ENCODE assay signal across 23 cellular contexts in genomic region chr5:178222292-178222691, GRCh38. TPM values are rescaled to one million over a fixed set of nuclear protein-coding genes. Genes with fewer than 3 reads are reported as not detected.
A peak's percentile ranks its signal among the peaks of the same experiment; 100 is the strongest.
DNase-seq lines count a peak whose midpoint lies in the region; ATAC-seq and TF ChIP-seq lines count a peak whose summit lies in the region.
"Had no signal": no experiment of that assay in that cellular context is flagged by ENCODE, and none has a peak within 500 bp of the region (broad histone marks: within the 10 kb centered on the region; RNA-seq: fewer than 3 reads in every experiment).

No MANE protein-coding gene starts in this region.

- H3K4me1 Mint-ChIP-seq in activated T-cell treated with anti-CD3 and anti-CD28 coated beads, Interleukin-2, amount 50 U/mL, for 24 hours (ENCODE audit: low read depth) = peaks cover 24% of the 10 kb centered on the region
- H3K4me1 Mint-ChIP-seq in activated T-cell treated with anti-CD3 and anti-CD28 coated beads, Interleukin-2, amount 50 U/mL, for 4 hours (ENCODE audit: low read depth) = peaks cover 19% of the 10 kb centered on the region
- peaks cover 36% of the 10 kb centered on the region for H3K4me1 Mint-ChIP-seq in T-helper 17 cell

- no peaks in the 10 kb centered on the region for H3K9me3 ChIP-seq in T-helper 17 cell (ENCODE audit: control insufficient read depth, low read length, poor library complexity, severe bottlenecking)
- no peaks in the 10 kb centered on the region for H3K9me3 ChIP-seq in lower lobe of right lung
- H3K9me3 ChIP-seq in skeletal muscle tissue (ENCODE audit: control insufficient read depth in 3 of 3, low read length in 3 of 3) = no peaks in the 10 kb centered on the region
- H3K9me3 ChIP-seq: MG63 had no signal

- no peak for ATAC-seq in activated T-cell treated with anti-CD3 and anti-CD28 coated beads, Interleukin-2, amount 50 U/mL, for 4 hours
- ATAC-seq in T-helper 17 cell (no peak), lower lobe of right lung (no peak)

- intact Hi-C loops in lower lobe of right lung (cut with DNase I) = no loop called here

- TF ChIP-seq CTCF in lower lobe of right lung (IDR thresholded peaks at IDR 0.05) = no peak

- no peak overlapping the region for H3K27ac ChIP-seq in lower lobe of right lung
- peak overlapping the region; percentile 4 for H3K27ac ChIP-seq in skeletal muscle tissue (ENCODE audit: low read depth, low read length)

- H3K27me3 ChIP-seq in lower lobe of right lung (ENCODE audit: low read depth) (no peaks in the 10 kb centered on the region), skeletal muscle tissue (ENCODE audit: control insufficient read depth in 3 of 3, insufficient read depth in 3 of 3, low read length in 3 of 3) (no peaks in the 10 kb centered on the region)
- H3K27me3 ChIP-seq: MG63 had no signal

- no peaks in the 10 kb centered on the region for H3K27me3 Mint-ChIP-seq in activated T-cell treated with anti-CD3 and anti-CD28 coated beads, Interleukin-2, amount 50 U/mL, for 24 hours
- H3K27me3 Mint-ChIP-seq in activated T-cell treated with anti-CD3 and anti-CD28 coated beads, Interleukin-2, amount 50 U/mL, for 4 hours (ENCODE audit: low read depth) = no peaks in the 10 kb centered on the region
- no peaks in the 10 kb centered on the region for H3K27me3 Mint-ChIP-seq in T-helper 17 cell
- H3K27me3 Mint-ChIP-seq: B cell; CD4-positive, CD25-positive, alpha-beta regulatory T cell had no signal

- peak overlapping the region; percentile 80 for H3K27ac Mint-ChIP-seq in activated T-cell treated with anti-CD3 and anti-CD28 coated beads, Interleukin-2, amount 50 U/mL, for 24 hours
- H3K27ac Mint-ChIP-seq in T-helper 17 cell = peak overlapping the region; percentile 83

- H3K36me3 ChIP-seq in lower lobe of right lung (peaks cover 61% of the 10 kb centered on the region), skeletal muscle tissue (ENCODE audit: control insufficient read depth in 3 of 3, insufficient read depth in 3 of 3, low read length in 3 of 3) (peaks cover 31 to 45% (median 42%) of the 10 kb centered on the region in 3 donors)

- H3K4me3 Mint-ChIP-seq in activated T-cell treated with anti-CD3 and anti-CD28 coated beads, Interleukin-2, amount 50 U/mL, for 24 hours = no peak overlapping the region
- no peak overlapping the region for H3K4me3 Mint-ChIP-seq in activated T-cell treated with anti-CD3 and anti-CD28 coated beads, Interleukin-2, amount 50 U/mL, for 4 hours
- H3K4me3 Mint-ChIP-seq in T-helper 17 cell = no peak overlapping the region
- H3K4me3 Mint-ChIP-seq: B cell; CD4-positive, CD25-positive, alpha-beta regulatory T cell had no signal

- no peaks in the 10 kb centered on the region for H3K4me1 ChIP-seq in lower lobe of right lung
- peaks cover 2 to 13% (median 2%) of the 10 kb centered on the region in 3 donors for H3K4me1 ChIP-seq in skeletal muscle tissue (ENCODE audit: control insufficient read depth in 3 of 3, insufficient read depth in 3 of 3, low read length in 3 of 3)

- H3K4me3 ChIP-seq in lower lobe of right lung (no peak overlapping the region), skeletal muscle tissue (ENCODE audit: low read length in 3 of 3) (no peak overlapping the region)
- H3K4me3 ChIP-seq: MG63 had no signal

- H3K9me3 Mint-ChIP-seq in activated T-cell treated with anti-CD3 and anti-CD28 coated beads, Interleukin-2, amount 50 U/mL, for 24 hours = no peaks in the 10 kb centered on the region
- H3K9me3 Mint-ChIP-seq in activated T-cell treated with anti-CD3 and anti-CD28 coated beads, Interleukin-2, amount 50 U/mL, for 4 hours = no peaks in the 10 kb centered on the region
- H3K9me3 Mint-ChIP-seq: CD4-positive, CD25-positive, alpha-beta regulatory T cell had no signal

- no peak for DNase-seq in activated T-cell treated with anti-CD3 and anti-CD28 coated beads, Interleukin-2, amount 50 U/mL, for 24 hours
- no peak for DNase-seq in activated T-cell treated with anti-CD3 and anti-CD28 coated beads, Interleukin-2, amount 50 U/mL, for 4 hours
- DNase-seq in T-helper 17 cell (no peak), lower lobe of right lung (peak; percentile 25), islet precursor cell (no peak), NCI-H2196 treated with DMSO at 0.1 percent for 48 hours (lab: John Stamatoyannopoulos, UW; ENCODE audit: unreplicated experiment) (no peak)
- no peak for DNase-seq in stimulated activated naive CD4-positive, alpha-beta T cell treated with Interleukin-2 at 50 U/mL for 16 hours (lab: John Stamatoyannopoulos, UW)
- DNase-seq: 8988T; CD4-positive, CD25-positive, alpha-beta regulatory T cell; DMS153; EL; IMR-90; Karpas-422; MG63; NCI-H1048; NCI-H1436 treated with DMSO at 0.1 percent for 48 hours; NCI-H2029 treated with DMSO at 0.1 percent for 48 hours; NCI-H2171; NCI-H446 treated with DMSO at 0.1 percent for 48 hours had no signal

- peaks cover 94% of the 10 kb centered on the region for H3K36me3 Mint-ChIP-seq in activated T-cell treated with anti-CD3 and anti-CD28 coated beads, Interleukin-2, amount 50 U/mL, for 24 hours (ENCODE audit: low read depth)
- peaks cover 46% of the 10 kb centered on the region for H3K36me3 Mint-ChIP-seq in activated T-cell treated with anti-CD3 and anti-CD28 coated beads, Interleukin-2, amount 50 U/mL, for 4 hours (ENCODE audit: insufficient read depth)
- peaks cover 9% of the 10 kb centered on the region for H3K36me3 Mint-ChIP-seq in T-helper 17 cell (ENCODE audit: low read depth)

- H3K9ac ChIP-seq in skeletal muscle tissue (ENCODE audit: low read depth in 1 of 3, low read length in 3 of 3) = peak overlapping the region in 1 of 3 donors; percentile 12

RNA-seq across cellular contexts. Expression of gene PHYKPL, which starts 10.3 kb away (rescaled TPM):
- 10 to 100 TPM; 46.7 to 53.2 (median 49.7) TPM for total RNA-seq in activated T-cell treated with anti-CD3 and anti-CD28 coated beads, Interleukin-2, amount 50 U/mL, for 4 hours
- total RNA-seq in T-helper 17 cell = 100 to 1,000 TPM in 1 of 2 donors, 10 to 100 TPM in 1; 86.9 to 107 TPM
- 101 TPM for total RNA-seq in lower lobe of right lung
- 38.1 TPM for total RNA-seq in skeletal muscle tissue

RNA-seq across cellular contexts. Expression of gene HNRNPAB, which starts 18.0 kb away (rescaled TPM):
- total RNA-seq in activated T-cell treated with anti-CD3 and anti-CD28 coated beads, Interleukin-2, amount 50 U/mL, for 4 hours = 100 to 1,000 TPM; 646 to 699 (median 679) TPM
- total RNA-seq in T-helper 17 cell = 10 to 100 TPM; 89.5 to 90.5 TPM
- 102 TPM for total RNA-seq in lower lobe of right lung
- total RNA-seq in skeletal muscle tissue = 44.4 TPM

RNA-seq across cellular contexts. Expression of gene GMCL2, which starts 35.1 kb away (rescaled TPM):
- total RNA-seq in activated T-cell treated with anti-CD3 and anti-CD28 coated beads, Interleukin-2, amount 50 U/mL, for 4 hours = not detected
- total RNA-seq in T-helper 17 cell (not detected), lower lobe of right lung (not detected), skeletal muscle tissue (not detected)
- total RNA-seq: B cell; CD4-positive, CD25-positive, alpha-beta regulatory T cell; HT1080; IMR-90; SK-MEL-5 had no signal
